ENCODE assay signal across 6 cellular contexts in the genomic region with DNA sequence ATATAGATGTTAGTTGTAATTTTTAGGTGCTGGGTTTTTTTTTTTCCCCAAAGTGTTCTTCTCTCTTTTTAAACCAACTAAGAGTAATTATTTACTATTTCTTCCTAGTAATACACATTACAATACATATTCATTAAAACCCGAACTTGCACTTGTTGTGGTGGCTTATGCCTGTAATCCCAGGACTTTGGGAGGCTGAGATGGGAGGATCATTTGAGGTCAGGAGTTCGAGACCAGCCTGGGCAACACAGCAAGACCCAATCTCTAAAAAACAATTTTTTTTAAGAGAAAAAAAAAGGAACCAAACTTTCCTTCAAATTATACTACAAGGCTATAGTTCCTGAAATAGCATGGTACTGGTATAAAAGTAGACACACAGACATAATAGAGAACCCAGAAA. TPM values are rescaled to one million over a fixed set of nuclear protein-coding genes. Genes with fewer than 3 reads are reported as not detected.
"Had no signal": no experiment of that assay in that cellular context is flagged by ENCODE, and none has a peak within 500 bp of the region (broad histone marks: within the 10 kb centered on the region; RNA-seq: fewer than 3 reads in every experiment).

No MANE protein-coding gene starts in this region.

- H3K27ac Mint-ChIP-seq: GM23338, H9, IgD-negative memory B cell had no signal

- H3K9me3 Mint-ChIP-seq: GM23338, IgD-negative memory B cell had no signal

- H3K36me3 Mint-ChIP-seq: IgD-negative memory B cell had no signal

- H3K4me1 Mint-ChIP-seq: GM23338, H9 had no signal

- H3K27me3 Mint-ChIP-seq: IgD-negative memory B cell had no signal

- DNase-seq: H9, HCEC 1CT, KG1 had no signal

- ATAC-seq: GM23338, HepG2 had no signal

- H3K4me3 Mint-ChIP-seq: GM23338, H9, IgD-negative memory B cell had no signal

RNA-seq across cellular contexts. Expression of gene EFCAB5, which starts 3.8 kb away (rescaled TPM):
- total RNA-seq: GM23338, H9, HepG2 had no signal
